In the genomic region with DNA sequence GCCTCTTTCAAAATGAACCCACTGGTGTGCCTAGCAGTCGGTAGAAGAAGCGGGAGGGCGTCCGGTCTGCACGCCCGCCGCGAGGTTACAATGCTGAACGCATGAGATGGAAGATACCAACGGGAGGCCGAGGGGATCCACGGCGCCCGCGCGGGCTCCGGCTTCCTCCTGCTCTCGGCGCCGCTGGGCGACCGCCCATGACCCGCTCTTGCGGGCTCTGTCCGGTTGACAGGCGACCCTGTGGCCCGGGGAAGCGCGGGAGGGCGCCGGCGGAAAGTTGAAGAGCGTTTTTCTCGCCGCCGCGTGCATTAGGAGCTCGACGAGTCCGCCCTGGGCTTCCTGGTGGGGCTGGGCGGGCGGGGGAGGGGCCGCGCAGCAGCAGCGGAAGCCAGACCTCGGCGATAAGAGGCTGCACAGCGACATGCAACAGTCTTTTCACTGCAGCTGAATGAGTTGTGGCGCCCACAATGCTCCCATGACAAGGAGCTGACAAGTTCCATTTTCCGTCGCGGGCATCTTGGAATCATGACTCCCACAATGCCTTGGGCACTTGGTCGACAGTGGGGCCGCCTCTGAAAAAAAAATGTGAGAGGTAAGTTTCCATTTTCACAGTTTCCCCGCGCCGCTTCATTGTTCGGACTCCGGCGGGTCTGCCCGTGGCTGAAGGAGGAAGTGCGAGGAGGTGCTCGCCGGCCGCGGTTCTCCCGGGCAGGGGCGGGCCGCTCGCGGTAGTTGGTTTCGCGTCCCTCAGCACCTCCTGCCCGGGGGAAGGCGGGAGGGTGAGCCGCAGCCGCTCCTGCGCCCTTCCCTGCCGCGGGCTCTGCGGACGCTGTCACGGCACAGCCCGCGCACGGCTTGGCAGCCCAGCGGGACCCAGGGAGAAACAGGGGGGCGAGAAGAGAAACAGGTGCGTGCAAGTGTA, we compare ENCODE assay signal across 1 cellular context.
TF ChIP-seq lines count a peak whose summit lies in the region.

A gene with protein sequence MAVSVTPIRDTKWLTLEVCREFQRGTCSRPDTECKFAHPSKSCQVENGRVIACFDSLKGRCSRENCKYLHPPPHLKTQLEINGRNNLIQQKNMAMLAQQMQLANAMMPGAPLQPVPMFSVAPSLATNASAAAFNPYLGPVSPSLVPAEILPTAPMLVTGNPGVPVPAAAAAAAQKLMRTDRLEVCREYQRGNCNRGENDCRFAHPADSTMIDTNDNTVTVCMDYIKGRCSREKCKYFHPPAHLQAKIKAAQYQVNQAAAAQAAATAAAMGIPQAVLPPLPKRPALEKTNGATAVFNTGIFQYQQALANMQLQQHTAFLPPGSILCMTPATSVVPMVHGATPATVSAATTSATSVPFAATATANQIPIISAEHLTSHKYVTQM (plus strand): TSS at position 429 of the 922 bp plus-strand sequence. CDS start 31,265 bp downstream, outside the sequence.

TF ChIP-seq in HEK293, 187 proteins besides CTCF, POLR2A, EP300 and RAD21 (continued from another document and continues in another):
- TF ChIP-seq, protein P1, sequence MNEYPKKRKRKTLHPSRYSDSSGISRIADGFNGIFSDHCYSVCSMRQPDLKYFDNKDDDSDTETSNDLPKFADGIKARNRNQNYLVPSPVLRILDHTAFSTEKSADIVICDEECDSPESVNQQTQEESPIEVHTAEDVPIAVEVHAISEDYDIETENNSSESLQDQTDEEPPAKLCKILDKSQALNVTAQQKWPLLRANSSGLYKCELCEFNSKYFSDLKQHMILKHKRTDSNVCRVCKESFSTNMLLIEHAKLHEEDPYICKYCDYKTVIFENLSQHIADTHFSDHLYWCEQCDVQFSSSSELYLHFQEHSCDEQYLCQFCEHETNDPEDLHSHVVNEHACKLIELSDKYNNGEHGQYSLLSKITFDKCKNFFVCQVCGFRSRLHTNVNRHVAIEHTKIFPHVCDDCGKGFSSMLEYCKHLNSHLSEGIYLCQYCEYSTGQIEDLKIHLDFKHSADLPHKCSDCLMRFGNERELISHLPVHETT (tag by site-specific recombination; IDR thresholded peaks at IDR 0.05) = no peak
- TF ChIP-seq, protein P2, sequence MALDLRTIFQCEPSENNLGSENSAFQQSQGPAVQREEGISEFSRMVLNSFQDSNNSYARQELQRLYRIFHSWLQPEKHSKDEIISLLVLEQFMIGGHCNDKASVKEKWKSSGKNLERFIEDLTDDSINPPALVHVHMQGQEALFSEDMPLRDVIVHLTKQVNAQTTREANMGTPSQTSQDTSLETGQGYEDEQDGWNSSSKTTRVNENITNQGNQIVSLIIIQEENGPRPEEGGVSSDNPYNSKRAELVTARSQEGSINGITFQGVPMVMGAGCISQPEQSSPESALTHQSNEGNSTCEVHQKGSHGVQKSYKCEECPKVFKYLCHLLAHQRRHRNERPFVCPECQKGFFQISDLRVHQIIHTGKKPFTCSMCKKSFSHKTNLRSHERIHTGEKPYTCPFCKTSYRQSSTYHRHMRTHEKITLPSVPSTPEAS (tag by site-specific recombination; IDR thresholded peaks at IDR 0.05) = no peak
- TF ChIP-seq ZNF175 (tag by site-specific recombination; IDR thresholded peaks at IDR 0.05) (no peak), ZFP41 (tag by site-specific recombination; IDR thresholded peaks at IDR 0.05; ENCODE audit: borderline replicate concordance) (no peak), ZNF600 (tag by site-specific recombination; IDR thresholded peaks at IDR 0.05) (peak; percentile 73), ZBTB8A (tag by site-specific recombination; IDR thresholded peaks at IDR 0.05) (peak; percentile 96), GLIS2 (tag by site-specific recombination; IDR thresholded peaks at IDR 0.05) (no peak; the same call in 1 of the 2 replicates), ZNF239 (tag by site-specific recombination; IDR thresholded peaks at IDR 0.05) (no peak), ZNF366 (tag by site-specific recombination; conservative IDR thresholded peaks at IDR 0.05) (peak; percentile 43; the same call in 1 of the 2 replicates), ZNF114 (tag by site-specific recombination; IDR thresholded peaks at IDR 0.05) (no peak), ZNF155 (tag by site-specific recombination; IDR thresholded peaks at IDR 0.05) (no peak), ZNF394 (tag by site-specific recombination; IDR thresholded peaks at IDR 0.05; ENCODE audit: borderline replicate concordance) (no peak), ZNF311 (tag by site-specific recombination; IDR thresholded peaks at IDR 0.05; ENCODE audit: borderline replicate concordance) (no peak), ZFP37 (tag by site-specific recombination; IDR thresholded peaks at IDR 0.05) (0 out of 2 replicates have a peak, but pooled peaks have one; percentile 46), ZFHX2 (tag by site-specific recombination; conservative IDR thresholded peaks at IDR 0.05) (no peak), ZNF391 (tag by site-specific recombination; IDR thresholded peaks at IDR 0.05; ENCODE audit: borderline replicate concordance, low read depth) (no peak), KLF7 (tag by site-specific recombination; IDR thresholded peaks at IDR 0.05; ENCODE audit: borderline replicate concordance) (no peak), ZNF501 (tag by site-specific recombination; IDR thresholded peaks at IDR 0.05) (no peak), ZNF174 (tag by site-specific recombination; IDR thresholded peaks at IDR 0.05) (no peak), ZNF837 (tag by site-specific recombination; IDR thresholded peaks at IDR 0.05) (no peak), ZNF416 (tag by site-specific recombination; IDR thresholded peaks at IDR 0.05) (no peak)
- TF ChIP-seq, protein P3, sequence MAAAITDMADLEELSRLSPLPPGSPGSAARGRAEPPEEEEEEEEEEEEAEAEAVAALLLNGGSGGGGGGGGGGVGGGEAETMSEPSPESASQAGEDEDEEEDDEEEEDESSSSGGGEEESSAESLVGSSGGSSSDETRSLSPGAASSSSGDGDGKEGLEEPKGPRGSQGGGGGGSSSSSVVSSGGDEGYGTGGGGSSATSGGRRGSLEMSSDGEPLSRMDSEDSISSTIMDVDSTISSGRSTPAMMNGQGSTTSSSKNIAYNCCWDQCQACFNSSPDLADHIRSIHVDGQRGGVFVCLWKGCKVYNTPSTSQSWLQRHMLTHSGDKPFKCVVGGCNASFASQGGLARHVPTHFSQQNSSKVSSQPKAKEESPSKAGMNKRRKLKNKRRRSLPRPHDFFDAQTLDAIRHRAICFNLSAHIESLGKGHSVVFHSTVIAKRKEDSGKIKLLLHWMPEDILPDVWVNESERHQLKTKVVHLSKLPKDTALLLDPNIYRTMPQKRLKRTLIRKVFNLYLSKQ (tag by site-specific recombination; IDR thresholded peaks at IDR 0.05; ENCODE audit: borderline replicate concordance) = no peak
- TF ChIP-seq, protein P4, sequence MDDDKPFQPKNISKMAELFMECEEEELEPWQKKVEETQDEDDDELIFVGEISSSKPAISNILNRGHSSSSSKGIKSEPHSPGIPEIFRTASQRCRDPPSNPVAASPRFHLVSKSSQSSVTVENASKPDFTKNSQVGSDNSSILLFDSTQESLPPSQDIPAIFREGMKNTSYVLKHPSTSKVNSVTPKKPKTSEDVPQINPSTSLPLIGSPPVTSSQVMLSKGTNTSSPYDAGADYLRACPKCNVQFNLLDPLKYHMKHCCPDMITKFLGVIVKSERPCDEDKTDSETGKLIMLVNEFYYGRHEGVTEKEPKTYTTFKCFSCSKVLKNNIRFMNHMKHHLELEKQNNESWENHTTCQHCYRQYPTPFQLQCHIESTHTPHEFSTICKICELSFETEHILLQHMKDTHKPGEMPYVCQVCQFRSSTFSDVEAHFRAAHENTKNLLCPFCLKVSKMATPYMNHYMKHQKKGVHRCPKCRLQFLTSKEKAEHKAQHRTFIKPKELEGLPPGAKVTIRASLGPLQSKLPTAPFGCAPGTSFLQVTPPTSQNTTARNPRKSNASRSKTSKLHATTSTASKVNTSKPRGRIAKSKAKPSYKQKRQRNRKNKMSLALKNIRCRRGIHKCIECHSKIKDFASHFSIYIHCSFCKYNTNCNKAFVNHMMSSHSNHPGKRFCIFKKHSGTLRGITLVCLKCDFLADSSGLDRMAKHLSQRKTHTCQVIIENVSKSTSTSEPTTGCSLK (tag by site-specific recombination; IDR thresholded peaks at IDR 0.05) = no peak
- TF ChIP-seq, protein P5, sequence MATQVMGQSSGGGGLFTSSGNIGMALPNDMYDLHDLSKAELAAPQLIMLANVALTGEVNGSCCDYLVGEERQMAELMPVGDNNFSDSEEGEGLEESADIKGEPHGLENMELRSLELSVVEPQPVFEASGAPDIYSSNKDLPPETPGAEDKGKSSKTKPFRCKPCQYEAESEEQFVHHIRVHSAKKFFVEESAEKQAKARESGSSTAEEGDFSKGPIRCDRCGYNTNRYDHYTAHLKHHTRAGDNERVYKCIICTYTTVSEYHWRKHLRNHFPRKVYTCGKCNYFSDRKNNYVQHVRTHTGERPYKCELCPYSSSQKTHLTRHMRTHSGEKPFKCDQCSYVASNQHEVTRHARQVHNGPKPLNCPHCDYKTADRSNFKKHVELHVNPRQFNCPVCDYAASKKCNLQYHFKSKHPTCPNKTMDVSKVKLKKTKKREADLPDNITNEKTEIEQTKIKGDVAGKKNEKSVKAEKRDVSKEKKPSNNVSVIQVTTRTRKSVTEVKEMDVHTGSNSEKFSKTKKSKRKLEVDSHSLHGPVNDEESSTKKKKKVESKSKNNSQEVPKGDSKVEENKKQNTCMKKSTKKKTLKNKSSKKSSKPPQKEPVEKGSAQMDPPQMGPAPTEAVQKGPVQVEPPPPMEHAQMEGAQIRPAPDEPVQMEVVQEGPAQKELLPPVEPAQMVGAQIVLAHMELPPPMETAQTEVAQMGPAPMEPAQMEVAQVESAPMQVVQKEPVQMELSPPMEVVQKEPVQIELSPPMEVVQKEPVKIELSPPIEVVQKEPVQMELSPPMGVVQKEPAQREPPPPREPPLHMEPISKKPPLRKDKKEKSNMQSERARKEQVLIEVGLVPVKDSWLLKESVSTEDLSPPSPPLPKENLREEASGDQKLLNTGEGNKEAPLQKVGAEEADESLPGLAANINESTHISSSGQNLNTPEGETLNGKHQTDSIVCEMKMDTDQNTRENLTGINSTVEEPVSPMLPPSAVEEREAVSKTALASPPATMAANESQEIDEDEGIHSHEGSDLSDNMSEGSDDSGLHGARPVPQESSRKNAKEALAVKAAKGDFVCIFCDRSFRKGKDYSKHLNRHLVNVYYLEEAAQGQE (tag by site-specific recombination; IDR thresholded peaks at IDR 0.05) = no peak
- TF ChIP-seq, protein P6, sequence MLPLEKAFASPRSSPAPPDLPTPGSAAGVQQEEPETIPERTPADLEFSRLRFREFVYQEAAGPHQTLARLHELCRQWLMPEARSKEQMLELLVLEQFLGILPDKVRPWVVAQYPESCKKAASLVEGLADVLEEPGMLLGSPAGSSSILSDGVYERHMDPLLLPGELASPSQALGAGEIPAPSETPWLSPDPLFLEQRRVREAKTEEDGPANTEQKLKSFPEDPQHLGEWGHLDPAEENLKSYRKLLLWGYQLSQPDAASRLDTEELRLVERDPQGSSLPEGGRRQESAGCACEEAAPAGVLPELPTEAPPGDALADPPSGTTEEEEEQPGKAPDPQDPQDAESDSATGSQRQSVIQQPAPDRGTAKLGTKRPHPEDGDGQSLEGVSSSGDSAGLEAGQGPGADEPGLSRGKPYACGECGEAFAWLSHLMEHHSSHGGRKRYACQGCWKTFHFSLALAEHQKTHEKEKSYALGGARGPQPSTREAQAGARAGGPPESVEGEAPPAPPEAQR (tag by site-specific recombination; IDR thresholded peaks at IDR 0.05) = no peak
- TF ChIP-seq, protein P7, sequence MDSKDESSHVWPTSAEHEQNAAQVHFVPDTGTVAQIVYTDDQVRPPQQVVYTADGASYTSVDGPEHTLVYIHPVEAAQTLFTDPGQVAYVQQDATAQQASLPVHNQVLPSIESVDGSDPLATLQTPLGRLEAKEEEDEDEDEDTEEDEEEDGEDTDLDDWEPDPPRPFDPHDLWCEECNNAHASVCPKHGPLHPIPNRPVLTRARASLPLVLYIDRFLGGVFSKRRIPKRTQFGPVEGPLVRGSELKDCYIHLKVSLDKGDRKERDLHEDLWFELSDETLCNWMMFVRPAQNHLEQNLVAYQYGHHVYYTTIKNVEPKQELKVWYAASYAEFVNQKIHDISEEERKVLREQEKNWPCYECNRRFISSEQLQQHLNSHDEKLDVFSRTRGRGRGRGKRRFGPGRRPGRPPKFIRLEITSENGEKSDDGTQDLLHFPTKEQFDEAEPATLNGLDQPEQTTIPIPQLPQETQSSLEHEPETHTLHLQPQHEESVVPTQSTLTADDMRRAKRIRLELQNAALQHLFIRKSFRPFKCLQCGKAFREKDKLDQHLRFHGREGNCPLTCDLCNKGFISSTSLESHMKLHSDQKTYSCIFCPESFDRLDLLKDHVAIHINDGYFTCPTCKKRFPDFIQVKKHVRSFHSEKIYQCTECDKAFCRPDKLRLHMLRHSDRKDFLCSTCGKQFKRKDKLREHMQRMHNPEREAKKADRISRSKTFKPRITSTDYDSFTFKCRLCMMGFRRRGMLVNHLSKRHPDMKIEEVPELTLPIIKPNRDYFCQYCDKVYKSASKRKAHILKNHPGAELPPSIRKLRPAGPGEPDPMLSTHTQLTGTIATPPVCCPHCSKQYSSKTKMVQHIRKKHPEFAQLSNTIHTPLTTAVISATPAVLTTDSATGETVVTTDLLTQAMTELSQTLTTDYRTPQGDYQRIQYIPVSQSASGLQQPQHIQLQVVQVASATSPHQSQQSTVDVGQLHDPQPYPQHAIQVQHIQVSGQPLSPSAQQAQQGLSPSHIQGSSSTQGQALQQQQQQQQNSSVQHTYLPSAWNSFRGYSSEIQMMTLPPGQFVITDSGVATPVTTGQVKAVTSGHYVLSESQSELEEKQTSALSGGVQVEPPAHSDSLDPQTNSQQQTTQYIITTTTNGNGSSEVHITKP (tag by site-specific recombination; IDR thresholded peaks at IDR 0.05) = peak; percentile 97
- TF ChIP-seq, protein P8, sequence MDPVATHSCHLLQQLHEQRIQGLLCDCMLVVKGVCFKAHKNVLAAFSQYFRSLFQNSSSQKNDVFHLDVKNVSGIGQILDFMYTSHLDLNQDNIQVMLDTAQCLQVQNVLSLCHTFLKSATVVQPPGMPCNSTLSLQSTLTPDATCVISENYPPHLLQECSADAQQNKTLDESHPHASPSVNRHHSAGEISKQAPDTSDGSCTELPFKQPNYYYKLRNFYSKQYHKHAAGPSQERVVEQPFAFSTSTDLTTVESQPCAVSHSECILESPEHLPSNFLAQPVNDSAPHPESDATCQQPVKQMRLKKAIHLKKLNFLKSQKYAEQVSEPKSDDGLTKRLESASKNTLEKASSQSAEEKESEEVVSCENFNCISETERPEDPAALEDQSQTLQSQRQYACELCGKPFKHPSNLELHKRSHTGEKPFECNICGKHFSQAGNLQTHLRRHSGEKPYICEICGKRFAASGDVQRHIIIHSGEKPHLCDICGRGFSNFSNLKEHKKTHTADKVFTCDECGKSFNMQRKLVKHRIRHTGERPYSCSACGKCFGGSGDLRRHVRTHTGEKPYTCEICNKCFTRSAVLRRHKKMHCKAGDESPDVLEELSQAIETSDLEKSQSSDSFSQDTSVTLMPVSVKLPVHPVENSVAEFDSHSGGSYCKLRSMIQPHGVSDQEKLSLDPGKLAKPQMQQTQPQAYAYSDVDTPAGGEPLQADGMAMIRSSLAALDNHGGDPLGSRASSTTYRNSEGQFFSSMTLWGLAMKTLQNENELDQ (tag by site-specific recombination; IDR thresholded peaks at IDR 0.05; ENCODE audit: low read depth) = no peak
- TF ChIP-seq, protein P9, sequence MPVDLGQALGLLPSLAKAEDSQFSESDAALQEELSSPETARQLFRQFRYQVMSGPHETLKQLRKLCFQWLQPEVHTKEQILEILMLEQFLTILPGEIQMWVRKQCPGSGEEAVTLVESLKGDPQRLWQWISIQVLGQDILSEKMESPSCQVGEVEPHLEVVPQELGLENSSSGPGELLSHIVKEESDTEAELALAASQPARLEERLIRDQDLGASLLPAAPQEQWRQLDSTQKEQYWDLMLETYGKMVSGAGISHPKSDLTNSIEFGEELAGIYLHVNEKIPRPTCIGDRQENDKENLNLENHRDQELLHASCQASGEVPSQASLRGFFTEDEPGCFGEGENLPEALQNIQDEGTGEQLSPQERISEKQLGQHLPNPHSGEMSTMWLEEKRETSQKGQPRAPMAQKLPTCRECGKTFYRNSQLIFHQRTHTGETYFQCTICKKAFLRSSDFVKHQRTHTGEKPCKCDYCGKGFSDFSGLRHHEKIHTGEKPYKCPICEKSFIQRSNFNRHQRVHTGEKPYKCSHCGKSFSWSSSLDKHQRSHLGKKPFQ (tag by site-specific recombination; IDR thresholded peaks at IDR 0.05) = peak; percentile 39; the same call in 1 of the 2 replicates
